Comparison of ENCODE assay signal across 1 cellular context in the genomic region with DNA sequence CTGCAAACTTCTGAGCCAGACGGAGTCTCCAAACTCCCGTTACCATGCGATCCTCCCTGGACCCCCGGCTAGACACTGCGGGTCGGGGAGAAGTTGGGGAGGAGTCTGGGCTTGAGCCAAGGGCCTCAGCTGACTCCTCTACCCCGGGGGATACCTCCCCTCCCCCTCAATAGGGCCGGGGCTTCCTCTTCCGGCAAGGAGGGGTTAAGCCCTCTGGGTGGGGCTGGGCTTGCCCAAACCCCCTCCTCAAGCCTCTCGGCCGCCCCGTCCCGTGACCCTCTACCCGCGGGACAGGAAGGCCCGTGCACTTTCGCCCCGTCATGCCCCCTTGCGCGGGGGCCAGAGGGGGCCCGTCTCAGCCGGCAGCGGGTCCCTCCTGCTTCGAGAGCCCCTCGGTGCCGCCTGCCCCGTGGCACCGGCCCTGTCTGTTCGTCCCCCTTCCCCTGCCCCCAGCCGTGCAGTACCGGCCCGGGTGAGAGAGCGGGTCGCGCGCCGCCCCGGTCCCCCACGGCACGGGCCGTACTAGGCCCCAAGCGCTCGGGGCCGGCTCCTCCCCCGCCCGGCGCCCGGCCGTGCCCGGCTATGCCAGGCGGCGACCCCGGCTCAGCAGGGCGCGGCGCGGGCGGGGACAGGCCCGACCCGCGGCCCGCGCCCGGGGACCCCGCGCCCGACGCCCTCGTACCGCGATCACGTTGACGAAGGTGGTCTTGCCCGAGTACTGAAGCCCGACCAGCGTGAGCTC.
TF ChIP-seq lines count a peak whose summit lies in the region.

No MANE protein-coding gene starts in this region.

TF ChIP-seq in HEK293, 187 proteins besides CTCF, POLR2A, EP300 and RAD21 (continued from another document):
- TF ChIP-seq HOXD13 (CRISPR knock-in tag; IDR thresholded peaks at IDR 0.05; ENCODE audit: borderline replicate concordance) = no peak
- no peak for TF ChIP-seq ZNF266 (tag by site-specific recombination; IDR thresholded peaks at IDR 0.05; ENCODE audit: low read depth)
- TF ChIP-seq, protein P1, sequence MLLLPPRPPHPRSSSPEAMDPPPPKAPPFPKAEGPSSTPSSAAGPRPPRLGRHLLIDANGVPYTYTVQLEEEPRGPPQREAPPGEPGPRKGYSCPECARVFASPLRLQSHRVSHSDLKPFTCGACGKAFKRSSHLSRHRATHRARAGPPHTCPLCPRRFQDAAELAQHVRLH (tag by site-specific recombination; IDR thresholded peaks at IDR 0.05) = peak; percentile 96
- no peak for TF ChIP-seq BCL11A (tag by site-specific recombination; IDR thresholded peaks at IDR 0.05; ENCODE audit: low read depth)
- TF ChIP-seq ZNF121 (tag by site-specific recombination; IDR thresholded peaks at IDR 0.05) = no peak
- TF ChIP-seq, protein P2, sequence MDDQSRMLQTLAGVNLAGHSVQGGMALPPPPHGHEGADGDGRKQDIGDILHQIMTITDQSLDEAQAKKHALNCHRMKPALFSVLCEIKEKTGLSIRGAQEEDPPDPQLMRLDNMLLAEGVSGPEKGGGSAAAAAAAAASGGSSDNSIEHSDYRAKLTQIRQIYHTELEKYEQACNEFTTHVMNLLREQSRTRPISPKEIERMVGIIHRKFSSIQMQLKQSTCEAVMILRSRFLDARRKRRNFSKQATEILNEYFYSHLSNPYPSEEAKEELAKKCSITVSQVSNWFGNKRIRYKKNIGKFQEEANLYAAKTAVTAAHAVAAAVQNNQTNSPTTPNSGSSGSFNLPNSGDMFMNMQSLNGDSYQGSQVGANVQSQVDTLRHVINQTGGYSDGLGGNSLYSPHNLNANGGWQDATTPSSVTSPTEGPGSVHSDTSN (CRISPR knock-in tag; IDR thresholded peaks at IDR 0.05) = no peak
- no peak for TF ChIP-seq ZNF747 (tag by site-specific recombination; IDR thresholded peaks at IDR 0.05)
- no peak for TF ChIP-seq ZNF571 (tag by site-specific recombination; IDR thresholded peaks at IDR 0.05)
- TF ChIP-seq, protein P3, sequence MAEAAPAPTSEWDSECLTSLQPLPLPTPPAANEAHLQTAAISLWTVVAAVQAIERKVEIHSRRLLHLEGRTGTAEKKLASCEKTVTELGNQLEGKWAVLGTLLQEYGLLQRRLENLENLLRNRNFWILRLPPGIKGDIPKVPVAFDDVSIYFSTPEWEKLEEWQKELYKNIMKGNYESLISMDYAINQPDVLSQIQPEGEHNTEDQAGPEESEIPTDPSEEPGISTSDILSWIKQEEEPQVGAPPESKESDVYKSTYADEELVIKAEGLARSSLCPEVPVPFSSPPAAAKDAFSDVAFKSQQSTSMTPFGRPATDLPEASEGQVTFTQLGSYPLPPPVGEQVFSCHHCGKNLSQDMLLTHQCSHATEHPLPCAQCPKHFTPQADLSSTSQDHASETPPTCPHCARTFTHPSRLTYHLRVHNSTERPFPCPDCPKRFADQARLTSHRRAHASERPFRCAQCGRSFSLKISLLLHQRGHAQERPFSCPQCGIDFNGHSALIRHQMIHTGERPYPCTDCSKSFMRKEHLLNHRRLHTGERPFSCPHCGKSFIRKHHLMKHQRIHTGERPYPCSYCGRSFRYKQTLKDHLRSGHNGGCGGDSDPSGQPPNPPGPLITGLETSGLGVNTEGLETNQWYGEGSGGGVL (tag by site-specific recombination; IDR thresholded peaks at IDR 0.05) = peak; percentile 35; the same call in 1 of the 2 replicates
- TF ChIP-seq, protein P4, sequence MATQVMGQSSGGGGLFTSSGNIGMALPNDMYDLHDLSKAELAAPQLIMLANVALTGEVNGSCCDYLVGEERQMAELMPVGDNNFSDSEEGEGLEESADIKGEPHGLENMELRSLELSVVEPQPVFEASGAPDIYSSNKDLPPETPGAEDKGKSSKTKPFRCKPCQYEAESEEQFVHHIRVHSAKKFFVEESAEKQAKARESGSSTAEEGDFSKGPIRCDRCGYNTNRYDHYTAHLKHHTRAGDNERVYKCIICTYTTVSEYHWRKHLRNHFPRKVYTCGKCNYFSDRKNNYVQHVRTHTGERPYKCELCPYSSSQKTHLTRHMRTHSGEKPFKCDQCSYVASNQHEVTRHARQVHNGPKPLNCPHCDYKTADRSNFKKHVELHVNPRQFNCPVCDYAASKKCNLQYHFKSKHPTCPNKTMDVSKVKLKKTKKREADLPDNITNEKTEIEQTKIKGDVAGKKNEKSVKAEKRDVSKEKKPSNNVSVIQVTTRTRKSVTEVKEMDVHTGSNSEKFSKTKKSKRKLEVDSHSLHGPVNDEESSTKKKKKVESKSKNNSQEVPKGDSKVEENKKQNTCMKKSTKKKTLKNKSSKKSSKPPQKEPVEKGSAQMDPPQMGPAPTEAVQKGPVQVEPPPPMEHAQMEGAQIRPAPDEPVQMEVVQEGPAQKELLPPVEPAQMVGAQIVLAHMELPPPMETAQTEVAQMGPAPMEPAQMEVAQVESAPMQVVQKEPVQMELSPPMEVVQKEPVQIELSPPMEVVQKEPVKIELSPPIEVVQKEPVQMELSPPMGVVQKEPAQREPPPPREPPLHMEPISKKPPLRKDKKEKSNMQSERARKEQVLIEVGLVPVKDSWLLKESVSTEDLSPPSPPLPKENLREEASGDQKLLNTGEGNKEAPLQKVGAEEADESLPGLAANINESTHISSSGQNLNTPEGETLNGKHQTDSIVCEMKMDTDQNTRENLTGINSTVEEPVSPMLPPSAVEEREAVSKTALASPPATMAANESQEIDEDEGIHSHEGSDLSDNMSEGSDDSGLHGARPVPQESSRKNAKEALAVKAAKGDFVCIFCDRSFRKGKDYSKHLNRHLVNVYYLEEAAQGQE (tag by site-specific recombination; IDR thresholded peaks at IDR 0.05) = no peak
- TF ChIP-seq ZNF785 (tag by site-specific recombination; IDR thresholded peaks at IDR 0.05) = no peak
- TF ChIP-seq ZSCAN16 (tag by site-specific recombination; IDR thresholded peaks at IDR 0.05) = 0 out of 2 replicates have a peak, but pooled peaks have one; percentile 14
- TF ChIP-seq GFI1B (tag by site-specific recombination; IDR thresholded peaks at IDR 0.05) = no peak
- no peak for TF ChIP-seq SCRT2 (tag by site-specific recombination; IDR thresholded peaks at IDR 0.05)
- TF ChIP-seq ZNF350 (tag by site-specific recombination; IDR thresholded peaks at IDR 0.05) = no peak
- no peak for TF ChIP-seq KLF1 (tag by site-specific recombination; IDR thresholded peaks at IDR 0.05)
- no peak for TF ChIP-seq ZNF302 (tag by site-specific recombination; IDR thresholded peaks at IDR 0.05; ENCODE audit: low read depth)
- TF ChIP-seq ZNF624 (tag by site-specific recombination; IDR thresholded peaks at IDR 0.05) = no peak
- no peak for TF ChIP-seq ZNF132 (tag by site-specific recombination; IDR thresholded peaks at IDR 0.05; ENCODE audit: borderline replicate concordance)
- peak; percentile 66 for TF ChIP-seq WT1 (tag by site-specific recombination; IDR thresholded peaks at IDR 0.05)
- no peak for TF ChIP-seq ZNF324 (tag by site-specific recombination; IDR thresholded peaks at IDR 0.05)
- TF ChIP-seq ZNF184 (tag by site-specific recombination; IDR thresholded peaks at IDR 0.05) = no peak
- no peak for TF ChIP-seq ZNF239 (tag by site-specific recombination; IDR thresholded peaks at IDR 0.05)
- TF ChIP-seq ZEB2 (tag by site-specific recombination; IDR thresholded peaks at IDR 0.05) = peak; percentile 64
- TF ChIP-seq ZNF155 (tag by site-specific recombination; IDR thresholded peaks at IDR 0.05) = no peak
- TF ChIP-seq TRIM28 (IDR thresholded peaks at IDR 0.05; ENCODE audit: borderline replicate concordance, low read length) = no peak
